14 cellular contexts compared by ENCODE assay signal in the genomic region with DNA sequence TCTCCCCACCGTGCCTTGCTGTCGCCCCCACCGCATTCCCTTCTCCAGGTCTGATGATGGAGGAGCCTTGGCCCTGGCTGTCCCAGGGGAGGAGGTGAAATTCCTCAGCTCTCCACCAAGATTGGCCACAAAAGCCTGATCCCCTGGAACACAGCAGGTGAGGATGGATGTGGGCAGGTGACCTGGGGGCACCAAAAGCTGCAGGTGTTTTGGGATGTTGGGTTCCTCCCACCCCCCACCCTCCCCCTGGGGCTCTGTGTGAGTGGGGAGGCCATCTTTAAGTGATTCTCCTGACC. TPM values are rescaled to one million over a fixed set of nuclear protein-coding genes. Genes with fewer than 3 reads are reported as not detected.
DNase-seq lines count a peak whose midpoint lies in the region; ATAC-seq and TF ChIP-seq lines count a peak whose summit lies in the region.
"Had no signal": no experiment of that assay in that cellular context is flagged by ENCODE, and none has a peak within 500 bp of the region (broad histone marks: within the 10 kb centered on the region; RNA-seq: fewer than 3 reads in every experiment).

No MANE protein-coding gene starts in this region.

- no peaks in the 10 kb centered on the region for H3K36me3 Mint-ChIP-seq in glutamatergic neuron (ENCODE audit: unreplicated experiment)
- H3K36me3 Mint-ChIP-seq in activated T-helper 2 cell treated with anti-CD3 and anti-CD28 coated beads, Interferon-gamma antibody, Interleukin-2, Interleukin-4, amounts not matched to agents 10 μg/mL and 5 μg/mL and 100 μg/mL, durations not matched to agents 14 hours and 24 hours and 36 hours (ENCODE audit: low read depth) = peaks cover 19% of the 10 kb centered on the region
- H3K36me3 Mint-ChIP-seq in activated T-cell treated with anti-CD3 and anti-CD28 coated beads, Interleukin-2, amount 50 U/mL, for 72 hours (ENCODE audit: insufficient read depth in 2 of 2) = peaks cover 2 to 5% of the 10 kb centered on the region in 2 donors

- H3K4me3 ChIP-seq in Karpas-422 (ENCODE audit: low read length) (peak overlapping the region; percentile 60), stomach (no peak overlapping the region), brain microvascular endothelial cell (ENCODE audit: low read depth, low read length) (no peak overlapping the region)
- H3K4me3 ChIP-seq: prostate gland had no signal

- H3K36me3 ChIP-seq in Karpas-422 (ENCODE audit: insufficient read depth, low read length) (peaks cover 11% of the 10 kb centered on the region), stomach (peaks cover 13 to 24% (median 23%) of the 10 kb centered on the region in 4 donors), brain microvascular endothelial cell (replicated peaks) (peaks cover 4% of the 10 kb centered on the region)
- H3K36me3 ChIP-seq: prostate gland had no signal

- H3K9me3 ChIP-seq in Karpas-422 (ENCODE audit: low read length) = no peaks in the 10 kb centered on the region
- H3K9me3 ChIP-seq in stomach = no peaks in the 10 kb centered on the region
- H3K9me3 ChIP-seq: prostate gland had no signal

- no peak for TF ChIP-seq POLR2A in stomach (IDR thresholded peaks at IDR 0.05)

- peaks cover 2% of the 10 kb centered on the region for H3K4me1 Mint-ChIP-seq in glutamatergic neuron (ENCODE audit: low read depth, unreplicated experiment)
- H3K4me1 Mint-ChIP-seq in activated T-helper 2 cell treated with anti-CD3 and anti-CD28 coated beads, Interferon-gamma antibody, Interleukin-2, Interleukin-4, amounts not matched to agents 10 μg/mL and 5 μg/mL and 100 μg/mL, durations not matched to agents 14 hours and 24 hours and 36 hours (ENCODE audit: low read depth) = peaks cover 11% of the 10 kb centered on the region
- peaks cover 18% of the 10 kb centered on the region for H3K4me1 Mint-ChIP-seq in activated T-cell treated with anti-CD3 and anti-CD28 coated beads, Interleukin-2, amount 50 U/mL, for 72 hours (ENCODE audit: low read depth)

- no peak for TF ChIP-seq EP300 in stomach (IDR thresholded peaks at IDR 0.05)

- in situ Hi-C loops in brain microvascular endothelial cell (cut with HindIII; ENCODE audit: low pct_ligation_motif_present, low sequenced_read_pairs) = no loop called here

- ATAC-seq in activated T-cell treated with anti-CD3 and anti-CD28 coated beads, Interleukin-2, amount 50 U/mL, for 72 hours (replicated peaks in 1 of 2) = no peak

- peak overlapping the region; percentile 7; the same call in 1 of the 2 replicates for H3K27ac ChIP-seq in Karpas-422 (ENCODE audit: low read length)
- H3K27ac ChIP-seq in stomach = peak overlapping the region in 3 of 5 donors; percentile 36 to 68 (median 51)
- H3K27ac ChIP-seq in brain microvascular endothelial cell = no peak overlapping the region
- H3K27ac ChIP-seq: prostate gland had no signal

- no peak overlapping the region for H2AFZ ChIP-seq in Karpas-422 (ENCODE audit: low read length)

- WGBS in stomach, 5 donors = 42 to 52% (median 45%) methylated on average over 3 of the region's 3 CpGs

- H3K27me3 ChIP-seq in Karpas-422 (ENCODE audit: low read length) = no peaks in the 10 kb centered on the region
- H3K27me3 ChIP-seq in stomach = no peaks in the 10 kb centered on the region
- H3K27me3 ChIP-seq in brain microvascular endothelial cell (replicated peaks) = no peaks in the 10 kb centered on the region

- H3K9me2 ChIP-seq in Karpas-422 (replicated peaks; ENCODE audit: insufficient read depth, low read length) = no peaks in the 10 kb centered on the region

- peak overlapping the region; percentile 97 for H3K4me3 Mint-ChIP-seq in glutamatergic neuron (ENCODE audit: unreplicated experiment)
- no peak overlapping the region for H3K4me3 Mint-ChIP-seq in activated T-helper 2 cell treated with anti-CD3 and anti-CD28 coated beads, Interferon-gamma antibody, Interleukin-2, Interleukin-4, amounts not matched to agents 10 μg/mL and 5 μg/mL and 100 μg/mL, durations not matched to agents 14 hours and 24 hours and 36 hours (ENCODE audit: low read depth)
- H3K4me3 Mint-ChIP-seq in activated T-cell treated with anti-CD3 and anti-CD28 coated beads, Interleukin-2, amount 50 U/mL, for 72 hours = no peak overlapping the region
- H3K4me3 Mint-ChIP-seq: dendritic cell treated with granulocyte-macrophage colony-stimulating factor and Interleukin-4, amounts not matched to agents 40 ng/mL and 50 ng/mL, for 4 days had no signal

- DNase-seq in Karpas-422 (no peak), glutamatergic neuron (no peak), stomach (no peak), brain microvascular endothelial cell (no peak)
- DNase-seq in activated T-helper 2 cell treated with anti-CD3 and anti-CD28 coated beads, Interferon-gamma antibody, Interleukin-2, Interleukin-4, amounts not matched to agents 10 μg/mL and 5 μg/mL and 100 μg/mL, durations not matched to agents 14 hours and 24 hours and 36 hours (ENCODE audit: low spot score) = no peak
- DNase-seq in activated T-cell treated with anti-CD3 and anti-CD28 coated beads, Interleukin-2, amount 50 U/mL, for 72 hours = no peak
- DNase-seq: activated CD8-positive, alpha-beta memory T cell treated with anti-CD3 and anti-CD28 coated beads, Interleukin-2, amount 50 U/mL, for 4 hours; activated naive CD8-positive, alpha-beta T cell treated with anti-CD3 and anti-CD28 coated beads, Interleukin-2, amount 50 U/mL, for 24 hours; Calu3; GOT3; mammary epithelial cell; stimulated activated naive CD8-positive, alpha-beta T cell treated with anti-CD3 and anti-CD28 coated beads, Interleukin-15, Interleukin-2, amounts not matched to agents 100 U/mL and 50 U/mL, for 24 hours had no signal

- H3K9ac ChIP-seq in Karpas-422 (ENCODE audit: low read length) = peak overlapping the region; percentile 59

- intact Hi-C loops in stomach (cut with DNase I; ENCODE audit: low total_unique reads) = no loop called here
- intact Hi-C loops in activated T-helper 2 cell treated with anti-CD3 and anti-CD28 coated beads, Interferon-gamma antibody, Interleukin-2, Interleukin-4, amounts not matched to agents 10 μg/mL and 5 μg/mL and 100 μg/mL, durations not matched to agents 14 hours and 24 hours and 36 hours (cut with micrococcal nuclease) = loop anchor here (5.0 kb wide), 1 partner anchor 50 kb away; no protein-coding TSS in a partner anchor

- H3K4me1 ChIP-seq in Karpas-422 (ENCODE audit: low read length) (peaks cover 49% of the 10 kb centered on the region), stomach (peaks cover 15 to 43% (median 23%) of the 10 kb centered on the region in 4 donors)
- H3K4me1 ChIP-seq: prostate gland had no signal

- no peaks in the 10 kb centered on the region for H4K20me1 ChIP-seq in Karpas-422 (ENCODE audit: insufficient read depth, low read depth, low read length)

- H3K9me3 Mint-ChIP-seq in glutamatergic neuron (ENCODE audit: unreplicated experiment) = peaks cover 1% of the 10 kb centered on the region
- no peaks in the 10 kb centered on the region for H3K9me3 Mint-ChIP-seq in activated T-helper 2 cell treated with anti-CD3 and anti-CD28 coated beads, Interferon-gamma antibody, Interleukin-2, Interleukin-4, amounts not matched to agents 10 μg/mL and 5 μg/mL and 100 μg/mL, durations not matched to agents 14 hours and 24 hours and 36 hours
- H3K9me3 Mint-ChIP-seq in activated T-cell treated with anti-CD3 and anti-CD28 coated beads, Interleukin-2, amount 50 U/mL, for 72 hours = no peaks in the 10 kb centered on the region
- H3K9me3 Mint-ChIP-seq: activated naive CD8-positive, alpha-beta T cell treated with anti-CD3 and anti-CD28 coated beads, Interleukin-2, amount 50 U/mL, for 24 hours; dendritic cell treated with granulocyte-macrophage colony-stimulating factor and Interleukin-4, amounts not matched to agents 40 ng/mL and 50 ng/mL, for 4 days had no signal

- peaks cover 6% of the 10 kb centered on the region; the same call in 1 of the 2 replicates for H3K79me2 ChIP-seq in Karpas-422 (ENCODE audit: low read length)

- TF ChIP-seq CTCF in glutamatergic neuron (IDR thresholded peaks at IDR 0.05; ENCODE audit: partially characterized antibody, unreplicated experiment) = no peak
- TF ChIP-seq CTCF in stomach (IDR thresholded peaks at IDR 0.05) = no peak
- no peak for TF ChIP-seq CTCF in brain microvascular endothelial cell (IDR thresholded peaks at IDR 0.05; ENCODE audit: low read depth, low read length, missing control alignments)

- H3K4me2 ChIP-seq in Karpas-422 (ENCODE audit: low read depth, low read length, poor library complexity, severe bottlenecking) = peak overlapping the region; percentile 60

- H3K27me3 Mint-ChIP-seq in glutamatergic neuron (ENCODE audit: unreplicated experiment) = no peaks in the 10 kb centered on the region
- H3K27me3 Mint-ChIP-seq in activated T-helper 2 cell treated with anti-CD3 and anti-CD28 coated beads, Interferon-gamma antibody, Interleukin-2, Interleukin-4, amounts not matched to agents 10 μg/mL and 5 μg/mL and 100 μg/mL, durations not matched to agents 14 hours and 24 hours and 36 hours (ENCODE audit: low read depth) = no peaks in the 10 kb centered on the region
- no peaks in the 10 kb centered on the region for H3K27me3 Mint-ChIP-seq in activated T-cell treated with anti-CD3 and anti-CD28 coated beads, Interleukin-2, amount 50 U/mL, for 72 hours (ENCODE audit: low read depth)
- H3K27me3 Mint-ChIP-seq: activated naive CD8-positive, alpha-beta T cell treated with anti-CD3 and anti-CD28 coated beads, Interleukin-2, amount 50 U/mL, for 24 hours had no signal

- peak overlapping the region; percentile 96 for H3K27ac Mint-ChIP-seq in glutamatergic neuron (ENCODE audit: unreplicated experiment)
- no peak overlapping the region for H3K27ac Mint-ChIP-seq in activated T-helper 2 cell treated with anti-CD3 and anti-CD28 coated beads, Interferon-gamma antibody, Interleukin-2, Interleukin-4, amounts not matched to agents 10 μg/mL and 5 μg/mL and 100 μg/mL, durations not matched to agents 14 hours and 24 hours and 36 hours
- H3K27ac Mint-ChIP-seq in activated T-cell treated with anti-CD3 and anti-CD28 coated beads, Interleukin-2, amount 50 U/mL, for 72 hours = no peak overlapping the region
- H3K27ac Mint-ChIP-seq: activated naive CD8-positive, alpha-beta T cell treated with anti-CD3 and anti-CD28 coated beads, Interleukin-2, amount 50 U/mL, for 24 hours had no signal

RNA-seq across cellular contexts. Expression of a gene that starts 0.6 kb away (rescaled TPM):
- 14.6 and 45.6 TPM in 2 replicates for total RNA-seq in Karpas-422 (2014; rRNA removed; shearing (Covaris generic); ENCODE audit: low replicate concordance)
- 33.7 TPM for total RNA-seq in glutamatergic neuron (ENCODE audit: unreplicated experiment)
- total RNA-seq in stomach = 100 to 1,000 TPM in 2 of 5 donors, 10 to 100 TPM in 3; 70.0 to 355 (median 90.6) TPM
- 10 to 100 TPM; 30.6 to 87.8 (median 70.2) TPM for polyA plus RNA-seq in stomach
- total RNA-seq in activated T-helper 2 cell treated with anti-CD3 and anti-CD28 coated beads, Interferon-gamma antibody, Interleukin-2, Interleukin-4, amounts not matched to agents 10 μg/mL and 5 μg/mL and 100 μg/mL, durations not matched to agents 14 hours and 24 hours and 36 hours = 37.2 and 43.3 TPM in 2 replicates
- 10 to 100 TPM; 25.4 to 28.6 TPM for total RNA-seq in activated T-cell treated with anti-CD3 and anti-CD28 coated beads, Interleukin-2, amount 50 U/mL, for 72 hours

RNA-seq across cellular contexts. Expression of a gene that starts 11.3 kb away (rescaled TPM):
- 12.3 and 48.1 TPM in 2 replicates for total RNA-seq in Karpas-422 (2014; rRNA removed; shearing (Covaris generic); ENCODE audit: low replicate concordance)
- total RNA-seq in glutamatergic neuron (ENCODE audit: unreplicated experiment) = 9.9 TPM
- total RNA-seq in stomach = 10 to 100 TPM in 4 of 5 donors, 1 to 10 TPM in 1; 9.3 to 64.6 (median 41.5) TPM
- polyA plus RNA-seq in stomach = 10 to 100 TPM; 26.6 to 35.4 (median 35.2) TPM
- total RNA-seq in activated T-helper 2 cell treated with anti-CD3 and anti-CD28 coated beads, Interferon-gamma antibody, Interleukin-2, Interleukin-4, amounts not matched to agents 10 μg/mL and 5 μg/mL and 100 μg/mL, durations not matched to agents 14 hours and 24 hours and 36 hours = 55.4 and 60.6 TPM in 2 replicates
- total RNA-seq in activated T-cell treated with anti-CD3 and anti-CD28 coated beads, Interleukin-2, amount 50 U/mL, for 72 hours = 10 to 100 TPM; 31.3 to 36.3 TPM

RNA-seq across cellular contexts. Expression of a gene that starts 22.1 kb away (rescaled TPM):
- total RNA-seq in Karpas-422 (2014; rRNA removed; shearing (Covaris generic); ENCODE audit: low replicate concordance) = 288 and 308 TPM in 2 replicates
- total RNA-seq in glutamatergic neuron (ENCODE audit: unreplicated experiment) = 50.7 TPM
- 100 to 1,000 TPM; 235 to 490 (median 312) TPM for total RNA-seq in stomach
- polyA plus RNA-seq in stomach = 1,000 to 10,000 TPM in 1 of 3 donors, 100 to 1,000 TPM in 2; 596 to 1,435 (median 703) TPM
- 892 and 921 TPM in 2 replicates for total RNA-seq in activated T-helper 2 cell treated with anti-CD3 and anti-CD28 coated beads, Interferon-gamma antibody, Interleukin-2, Interleukin-4, amounts not matched to agents 10 μg/mL and 5 μg/mL and 100 μg/mL, durations not matched to agents 14 hours and 24 hours and 36 hours
- total RNA-seq in activated T-cell treated with anti-CD3 and anti-CD28 coated beads, Interleukin-2, amount 50 U/mL, for 72 hours = 100 to 1,000 TPM; 303 to 803 TPM

RNA-seq across cellular contexts. Expression of a gene that starts 39.0 kb away (rescaled TPM):
- total RNA-seq in Karpas-422 (2014; rRNA removed; shearing (Covaris generic); ENCODE audit: low replicate concordance) = 75.3 and 78.9 TPM in 2 replicates
- total RNA-seq in glutamatergic neuron (ENCODE audit: unreplicated experiment) = 88.1 TPM
- 10 to 100 TPM in 1 of 5 donors, 1 to 10 TPM in 4; 2.9 to 72.1 (median 5.4) TPM for total RNA-seq in stomach
- polyA plus RNA-seq in stomach = 10 to 100 TPM in 1 of 3 donors, 1 to 10 TPM in 2; 6.4 to 11.8 (median 8.1) TPM
- total RNA-seq in activated T-helper 2 cell treated with anti-CD3 and anti-CD28 coated beads, Interferon-gamma antibody, Interleukin-2, Interleukin-4, amounts not matched to agents 10 μg/mL and 5 μg/mL and 100 μg/mL, durations not matched to agents 14 hours and 24 hours and 36 hours = 40.1 and 41.9 TPM in 2 replicates
- 10 to 100 TPM; 14.8 to 17.2 TPM for total RNA-seq in activated T-cell treated with anti-CD3 and anti-CD28 coated beads, Interleukin-2, amount 50 U/mL, for 72 hours

RNA-seq across cellular contexts. Expression of a gene that starts 58.0 kb away (rescaled TPM):
- total RNA-seq in Karpas-422 (2014; rRNA removed; shearing (Covaris generic); ENCODE audit: low replicate concordance) = 43.2 and 50.4 TPM in 2 replicates
- total RNA-seq in glutamatergic neuron (ENCODE audit: unreplicated experiment) = 12.7 TPM
- total RNA-seq in stomach = 100 to 1,000 TPM in 1 of 5 donors, 10 to 100 TPM in 1, 1 to 10 TPM in 2, not detected in 1; 1.6 to 135 (median 7.3) TPM
- polyA plus RNA-seq in stomach = 10 to 100 TPM in 1 of 3 donors, 1 to 10 TPM in 2; 8.7 to 12.8 (median 9.5) TPM
- 117 and 122 TPM in 2 replicates for total RNA-seq in activated T-helper 2 cell treated with anti-CD3 and anti-CD28 coated beads, Interferon-gamma antibody, Interleukin-2, Interleukin-4, amounts not matched to agents 10 μg/mL and 5 μg/mL and 100 μg/mL, durations not matched to agents 14 hours and 24 hours and 36 hours
- 100 to 1,000 TPM in 1 of 2 donors, 10 to 100 TPM in 1; 99.0 to 103 TPM for total RNA-seq in activated T-cell treated with anti-CD3 and anti-CD28 coated beads, Interleukin-2, amount 50 U/mL, for 72 hours
